Comparison of ENCODE assay signal across 12 cellular contexts in genomic region chr5:146238973-146239372, GRCh38. TPM values are rescaled to one million over a fixed set of nuclear protein-coding genes. Genes with fewer than 3 reads are reported as not detected.
DNase-seq lines count a peak whose midpoint lies in the region; ATAC-seq, FAIRE-seq and TF ChIP-seq lines count a peak whose summit lies in the region.
"Had no signal": no experiment of that assay in that cellular context is flagged by ENCODE, and none has a peak within 500 bp of the region (broad histone marks: within the 10 kb centered on the region; RNA-seq: fewer than 3 reads in every experiment).

No MANE protein-coding gene starts in this region.

- H3K27me3 Mint-ChIP-seq in activated CD8-positive, alpha-beta T cell treated with anti-CD3 and anti-CD28 coated beads for 36 hours = no peaks in the 10 kb centered on the region

- no peak overlapping the region for H3K4me3 Mint-ChIP-seq in activated CD8-positive, alpha-beta T cell treated with anti-CD3 and anti-CD28 coated beads for 36 hours

- intact Hi-C loops in activated CD8-positive, alpha-beta T cell treated with anti-CD3 and anti-CD28 coated beads for 36 hours (cut with micrococcal nuclease) = no loop called here

- H3K27ac Mint-ChIP-seq in activated CD8-positive, alpha-beta T cell treated with anti-CD3 and anti-CD28 coated beads for 36 hours = peak overlapping the region; percentile 55

- no peaks in the 10 kb centered on the region for H3K9me3 Mint-ChIP-seq in activated CD8-positive, alpha-beta T cell treated with anti-CD3 and anti-CD28 coated beads for 36 hours

- CTCF ChIA-PET in activated CD8-positive, alpha-beta T cell treated with anti-CD3 and anti-CD28 coated beads for 36 hours (lab: Charles Lee) = interaction anchor here (1.8 kb wide), 1 partner anchor 14 kb away, joined by 3 read pairs; no protein-coding TSS in a partner anchor

- DNase-seq in activated CD8-positive, alpha-beta T cell treated with anti-CD3 and anti-CD28 coated beads for 36 hours = peak; percentile 34
- DNase-seq in NCI-H446 treated with DMSO at 0.1 percent for 48 hours (lab: John Stamatoyannopoulos, UW) = no peak
- DNase-seq in activated CD8-positive, alpha-beta memory T cell treated with anti-CD3 and anti-CD28 coated beads, Interleukin-2, amount 50 U/mL, for 48 hours = no peak
- DNase-seq in stimulated activated CD4-positive, alpha-beta T cell treated with anti-CD3 and anti-CD28 coated beads, Interleukin-2, amount 100 ng/mL, for 48 hours = no peak
- DNase-seq: AML-193; NCI-H187 treated with DMSO at 0.1 percent for 48 hours; pancreas; stimulated activated CD4-positive, alpha-beta T cell treated with anti-CD3 and anti-CD28 coated beads, Interleukin-4, amount 100 ng/mL, for 1 hour had no signal

- H3K36me3 Mint-ChIP-seq in activated CD8-positive, alpha-beta T cell treated with anti-CD3 and anti-CD28 coated beads for 36 hours (ENCODE audit: low read depth) = peaks cover 22% of the 10 kb centered on the region

- no peak for TF ChIP-seq CTCF in activated CD8-positive, alpha-beta T cell treated with anti-CD3 and anti-CD28 coated beads for 36 hours (IDR thresholded peaks at IDR 0.05)

- POLR2A ChIA-PET in activated CD8-positive, alpha-beta T cell treated with anti-CD3 and anti-CD28 coated beads for 36 hours (lab: Charles Lee) = interaction anchor here (0.7 kb wide), 1 partner anchor 20 kb away, joined by 3 read pairs; no protein-coding TSS in a partner anchor

- H3K4me1 Mint-ChIP-seq in activated CD8-positive, alpha-beta T cell treated with anti-CD3 and anti-CD28 coated beads for 36 hours (ENCODE audit: low read depth) = peaks cover 15% of the 10 kb centered on the region

- peak; percentile 15 for FAIRE-seq in G401.6 (lab: Jason Lieb, UNC)
- FAIRE-seq: pancreas had no signal

- peak; percentile 71 for ATAC-seq in GM19035 (IDR thresholded peaks at IDR 0.05; ENCODE audit: unreplicated experiment)
- ATAC-seq in HG02938 (IDR thresholded peaks at IDR 0.05; ENCODE audit: unreplicated experiment) = peak; percentile 58
- ATAC-seq in activated CD8-positive, alpha-beta T cell treated with anti-CD3 and anti-CD28 coated beads for 36 hours = peak; percentile 96
- no peak for ATAC-seq in GM21367 (IDR thresholded peaks at IDR 0.05; ENCODE audit: unreplicated experiment)
- ATAC-seq: pancreas had no signal

RNA-seq across cellular contexts. Expression of gene RBM27, which starts 35.6 kb away (rescaled TPM):
- 10 to 100 TPM; 29.1 to 29.3 TPM for total RNA-seq in activated CD8-positive, alpha-beta T cell treated with anti-CD3 and anti-CD28 coated beads for 36 hours

RNA-seq across cellular contexts. Expression of gene LARS1, which starts 56.5 kb away (rescaled TPM):
- 100 to 1,000 TPM; 144 to 152 TPM for total RNA-seq in activated CD8-positive, alpha-beta T cell treated with anti-CD3 and anti-CD28 coated beads for 36 hours
